1 cellular context compared by ENCODE assay signal in the genomic region with DNA sequence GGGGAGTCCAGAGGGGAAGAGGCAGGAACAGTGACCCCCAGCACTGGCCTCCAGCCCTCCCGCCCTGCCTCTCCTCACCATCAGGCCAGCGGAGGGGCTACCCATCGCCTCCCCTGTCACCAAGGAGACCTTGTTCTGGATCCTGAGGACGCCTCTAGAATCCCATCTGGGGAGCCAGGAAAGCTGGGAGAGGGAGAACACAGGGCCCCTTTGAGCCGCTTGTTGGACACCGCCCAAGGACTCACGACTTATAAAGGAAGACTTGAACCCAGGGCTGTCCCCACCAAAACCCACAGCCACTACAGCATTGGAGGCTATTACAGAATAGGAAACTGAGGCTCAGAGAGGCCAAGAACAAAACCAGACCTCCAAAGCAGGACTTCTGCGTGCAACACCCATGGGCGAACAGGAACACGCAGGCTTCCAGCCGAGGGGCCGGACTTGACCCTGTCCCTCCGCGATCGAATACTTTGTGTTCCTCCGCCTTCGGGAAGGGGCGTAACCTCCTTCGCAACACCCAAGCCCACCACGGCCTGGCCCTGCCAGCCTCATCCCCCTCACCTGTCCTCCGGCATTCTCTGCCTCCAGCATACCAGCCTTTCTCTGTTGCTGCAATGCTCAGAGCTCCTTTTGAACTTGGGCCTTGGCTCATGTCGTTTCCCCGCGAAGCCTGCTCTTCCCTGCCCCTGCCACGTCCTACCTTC.
TF ChIP-seq lines count a peak whose summit lies in the region.

No MANE protein-coding gene starts in this region.

TF ChIP-seq in H1, 55 proteins besides CTCF, POLR2A, EP300 and RAD21:
- TF ChIP-seq TBP (IDR thresholded peaks at IDR 0.05; ENCODE audit: low read depth, low read length) = no peak
- TF ChIP-seq, protein P1, sequence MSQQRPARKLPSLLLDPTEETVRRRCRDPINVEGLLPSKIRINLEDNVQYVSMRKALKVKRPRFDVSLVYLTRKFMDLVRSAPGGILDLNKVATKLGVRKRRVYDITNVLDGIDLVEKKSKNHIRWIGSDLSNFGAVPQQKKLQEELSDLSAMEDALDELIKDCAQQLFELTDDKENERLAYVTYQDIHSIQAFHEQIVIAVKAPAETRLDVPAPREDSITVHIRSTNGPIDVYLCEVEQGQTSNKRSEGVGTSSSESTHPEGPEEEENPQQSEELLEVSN (IDR thresholded peaks at IDR 0.05) = no peak
- TF ChIP-seq, protein P2, sequence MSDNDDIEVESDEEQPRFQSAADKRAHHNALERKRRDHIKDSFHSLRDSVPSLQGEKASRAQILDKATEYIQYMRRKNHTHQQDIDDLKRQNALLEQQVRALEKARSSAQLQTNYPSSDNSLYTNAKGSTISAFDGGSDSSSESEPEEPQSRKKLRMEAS (IDR thresholded peaks at IDR 0.05) = no peak
- no peak for TF ChIP-seq RBBP5 (IDR thresholded peaks at IDR 0.05; ENCODE audit: borderline replicate concordance, low read depth, low read length)
- TF ChIP-seq TAF7 (optimal IDR thresholded peaks at IDR 0.05; ENCODE audit: borderline replicate concordance, low read depth, low read length) = no peak
- no peak for TF ChIP-seq YY1 (IDR thresholded peaks at IDR 0.05; ENCODE audit: low read depth, low read length)
- TF ChIP-seq SIRT6 (IDR thresholded peaks at IDR 0.05; ENCODE audit: low read length) = no peak
- no peak for TF ChIP-seq SRF (IDR thresholded peaks at IDR 0.05; ENCODE audit: low read depth, low read length)
- no peak for TF ChIP-seq EZH2 (IDR thresholded peaks at IDR 0.05; ENCODE audit: low read depth, low read length, severe bottlenecking)
- no peak for TF ChIP-seq RXRA (IDR thresholded peaks at IDR 0.05; ENCODE audit: insufficient read depth, low read depth, low read length)
- no peak for TF ChIP-seq POU5F1 (IDR thresholded peaks at IDR 0.05; ENCODE audit: low read depth, low read length)
- no peak for TF ChIP-seq SP4 (IDR thresholded peaks at IDR 0.05; ENCODE audit: low read length)
- TF ChIP-seq KDM1A (IDR thresholded peaks at IDR 0.05; ENCODE audit: borderline replicate concordance, low read length) = no peak
- no peak for TF ChIP-seq EGR1 (IDR thresholded peaks at IDR 0.05; ENCODE audit: borderline replicate concordance, low read depth, low read length)
- TF ChIP-seq SP2 (IDR thresholded peaks at IDR 0.05; ENCODE audit: low read length) = no peak
- no peak for TF ChIP-seq FOSL1 (IDR thresholded peaks at IDR 0.05; ENCODE audit: insufficient read depth, low read depth, low read length)
- TF ChIP-seq, protein P3, sequence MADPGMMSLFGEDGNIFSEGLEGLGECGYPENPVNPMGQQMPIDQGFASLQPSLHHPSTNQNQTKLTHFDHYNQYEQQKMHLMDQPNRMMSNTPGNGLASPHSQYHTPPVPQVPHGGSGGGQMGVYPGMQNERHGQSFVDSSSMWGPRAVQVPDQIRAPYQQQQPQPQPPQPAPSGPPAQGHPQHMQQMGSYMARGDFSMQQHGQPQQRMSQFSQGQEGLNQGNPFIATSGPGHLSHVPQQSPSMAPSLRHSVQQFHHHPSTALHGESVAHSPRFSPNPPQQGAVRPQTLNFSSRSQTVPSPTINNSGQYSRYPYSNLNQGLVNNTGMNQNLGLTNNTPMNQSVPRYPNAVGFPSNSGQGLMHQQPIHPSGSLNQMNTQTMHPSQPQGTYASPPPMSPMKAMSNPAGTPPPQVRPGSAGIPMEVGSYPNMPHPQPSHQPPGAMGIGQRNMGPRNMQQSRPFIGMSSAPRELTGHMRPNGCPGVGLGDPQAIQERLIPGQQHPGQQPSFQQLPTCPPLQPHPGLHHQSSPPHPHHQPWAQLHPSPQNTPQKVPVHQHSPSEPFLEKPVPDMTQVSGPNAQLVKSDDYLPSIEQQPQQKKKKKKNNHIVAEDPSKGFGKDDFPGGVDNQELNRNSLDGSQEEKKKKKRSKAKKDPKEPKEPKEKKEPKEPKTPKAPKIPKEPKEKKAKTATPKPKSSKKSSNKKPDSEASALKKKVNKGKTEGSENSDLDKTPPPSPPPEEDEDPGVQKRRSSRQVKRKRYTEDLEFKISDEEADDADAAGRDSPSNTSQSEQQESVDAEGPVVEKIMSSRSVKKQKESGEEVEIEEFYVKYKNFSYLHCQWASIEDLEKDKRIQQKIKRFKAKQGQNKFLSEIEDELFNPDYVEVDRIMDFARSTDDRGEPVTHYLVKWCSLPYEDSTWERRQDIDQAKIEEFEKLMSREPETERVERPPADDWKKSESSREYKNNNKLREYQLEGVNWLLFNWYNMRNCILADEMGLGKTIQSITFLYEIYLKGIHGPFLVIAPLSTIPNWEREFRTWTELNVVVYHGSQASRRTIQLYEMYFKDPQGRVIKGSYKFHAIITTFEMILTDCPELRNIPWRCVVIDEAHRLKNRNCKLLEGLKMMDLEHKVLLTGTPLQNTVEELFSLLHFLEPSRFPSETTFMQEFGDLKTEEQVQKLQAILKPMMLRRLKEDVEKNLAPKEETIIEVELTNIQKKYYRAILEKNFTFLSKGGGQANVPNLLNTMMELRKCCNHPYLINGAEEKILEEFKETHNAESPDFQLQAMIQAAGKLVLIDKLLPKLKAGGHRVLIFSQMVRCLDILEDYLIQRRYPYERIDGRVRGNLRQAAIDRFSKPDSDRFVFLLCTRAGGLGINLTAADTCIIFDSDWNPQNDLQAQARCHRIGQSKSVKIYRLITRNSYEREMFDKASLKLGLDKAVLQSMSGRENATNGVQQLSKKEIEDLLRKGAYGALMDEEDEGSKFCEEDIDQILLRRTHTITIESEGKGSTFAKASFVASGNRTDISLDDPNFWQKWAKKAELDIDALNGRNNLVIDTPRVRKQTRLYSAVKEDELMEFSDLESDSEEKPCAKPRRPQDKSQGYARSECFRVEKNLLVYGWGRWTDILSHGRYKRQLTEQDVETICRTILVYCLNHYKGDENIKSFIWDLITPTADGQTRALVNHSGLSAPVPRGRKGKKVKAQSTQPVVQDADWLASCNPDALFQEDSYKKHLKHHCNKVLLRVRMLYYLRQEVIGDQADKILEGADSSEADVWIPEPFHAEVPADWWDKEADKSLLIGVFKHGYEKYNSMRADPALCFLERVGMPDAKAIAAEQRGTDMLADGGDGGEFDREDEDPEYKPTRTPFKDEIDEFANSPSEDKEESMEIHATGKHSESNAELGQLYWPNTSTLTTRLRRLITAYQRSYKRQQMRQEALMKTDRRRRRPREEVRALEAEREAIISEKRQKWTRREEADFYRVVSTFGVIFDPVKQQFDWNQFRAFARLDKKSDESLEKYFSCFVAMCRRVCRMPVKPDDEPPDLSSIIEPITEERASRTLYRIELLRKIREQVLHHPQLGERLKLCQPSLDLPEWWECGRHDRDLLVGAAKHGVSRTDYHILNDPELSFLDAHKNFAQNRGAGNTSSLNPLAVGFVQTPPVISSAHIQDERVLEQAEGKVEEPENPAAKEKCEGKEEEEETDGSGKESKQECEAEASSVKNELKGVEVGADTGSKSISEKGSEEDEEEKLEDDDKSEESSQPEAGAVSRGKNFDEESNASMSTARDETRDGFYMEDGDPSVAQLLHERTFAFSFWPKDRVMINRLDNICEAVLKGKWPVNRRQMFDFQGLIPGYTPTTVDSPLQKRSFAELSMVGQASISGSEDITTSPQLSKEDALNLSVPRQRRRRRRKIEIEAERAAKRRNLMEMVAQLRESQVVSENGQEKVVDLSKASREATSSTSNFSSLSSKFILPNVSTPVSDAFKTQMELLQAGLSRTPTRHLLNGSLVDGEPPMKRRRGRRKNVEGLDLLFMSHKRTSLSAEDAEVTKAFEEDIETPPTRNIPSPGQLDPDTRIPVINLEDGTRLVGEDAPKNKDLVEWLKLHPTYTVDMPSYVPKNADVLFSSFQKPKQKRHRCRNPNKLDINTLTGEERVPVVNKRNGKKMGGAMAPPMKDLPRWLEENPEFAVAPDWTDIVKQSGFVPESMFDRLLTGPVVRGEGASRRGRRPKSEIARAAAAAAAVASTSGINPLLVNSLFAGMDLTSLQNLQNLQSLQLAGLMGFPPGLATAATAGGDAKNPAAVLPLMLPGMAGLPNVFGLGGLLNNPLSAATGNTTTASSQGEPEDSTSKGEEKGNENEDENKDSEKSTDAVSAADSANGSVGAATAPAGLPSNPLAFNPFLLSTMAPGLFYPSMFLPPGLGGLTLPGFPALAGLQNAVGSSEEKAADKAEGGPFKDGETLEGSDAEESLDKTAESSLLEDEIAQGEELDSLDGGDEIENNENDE (IDR thresholded peaks at IDR 0.05; ENCODE audit: insufficient replicate concordance, low read length) = no peak
- TF ChIP-seq RFX5 (IDR thresholded peaks at IDR 0.05; ENCODE audit: borderline replicate concordance, low read depth, low read length) = no peak
- TF ChIP-seq HDAC6 (IDR thresholded peaks at IDR 0.05; ENCODE audit: low read depth, low read length) = no peak
